In genomic region chr20:61744691-61745396, GRCh38 we compare ENCODE assay signal across 19 cellular contexts.
DNase-seq lines count a peak whose midpoint lies in the region; ATAC-seq and TF ChIP-seq lines count a peak whose summit lies in the region.
"Had no signal": no experiment of that assay in that cellular context is flagged by ENCODE, and none has a peak within 500 bp of the region (broad histone marks: within the 10 kb centered on the region; RNA-seq: fewer than 3 reads in every experiment).

No MANE protein-coding gene starts in this region.

- DNase-seq in left cardiac atrium (peak; percentile 7), left ventricle myocardium inferior (no peak), astrocyte of the spinal cord (ENCODE audit: low read depth, low spot score) (peak; percentile 57), islet precursor cell (peak; percentile 74), H7 (no peak), GM20000 (ENCODE audit: low spot score) (no peak)
- no peak for DNase-seq in stimulated activated effector memory CD8-positive, alpha-beta T cell treated with anti-CD3 and anti-CD28 coated beads, Interleukin-12 subunit alpha, Interleukin-12 subunit beta, amount 100 ng/mL, for 72 hours (ENCODE audit: low spot score in 2 of 2)
- DNase-seq: activated CD4-positive, alpha-beta T cell treated with anti-CD3 and anti-CD28 coated beads for 1 hour; activated CD8-positive, alpha-beta memory T cell treated with anti-CD3 and anti-CD28 coated beads, Interleukin-2, amount 50 U/mL, for 48 hours; NCI-H187; Peyer's patch; small intestine; uterus had no signal

- no peak overlapping the region for H3K27ac Mint-ChIP-seq in stimulated activated effector memory CD8-positive, alpha-beta T cell treated with anti-CD3 and anti-CD28 coated beads, Interleukin-12 subunit alpha, Interleukin-12 subunit beta, amount 100 ng/mL, for 72 hours
- H3K27ac Mint-ChIP-seq: activated naive CD4-positive, alpha-beta T cell treated with anti-CD3 and anti-CD28 coated beads, Interleukin-2, amount 50 U/mL, for 72 hours; stimulated activated naive CD8-positive, alpha-beta T cell treated with anti-CD3 and anti-CD28 coated beads, Interleukin-15, Interleukin-2, amounts not matched to agents 100 ng/mL and 50 ng/mL, for 24 hours; T-helper 1 cell treated with Interleukin-12 subunit alpha and Interleukin-12 subunit beta and Interleukin-4 antibody, amounts not matched to agents 30 μg/mL and 1 μg/mL, for 36 hours had no signal

- no peak overlapping the region for H3K27ac ChIP-seq in left ventricle myocardium inferior (replicated peaks)
- H3K27ac ChIP-seq: coronary artery, Peyer's patch, uterus had no signal

- H3K4me3 ChIP-seq in left ventricle myocardium inferior (no peak overlapping the region), astrocyte of the spinal cord (ENCODE audit: low read depth, low read length) (no peak overlapping the region), H7 (ENCODE audit: insufficient read depth, low read depth, low read length) (no peak overlapping the region)
- H3K4me3 ChIP-seq: coronary artery, GM23338, Peyer's patch, uterus had no signal

- intact Hi-C loops in left cardiac atrium (cut with DNase I) (no loop called here), left ventricle myocardium inferior (cut with micrococcal nuclease) (no loop called here)

- peaks cover 34% of the 10 kb centered on the region for H3K27me3 ChIP-seq in left ventricle myocardium inferior (ENCODE audit: low read depth)
- H3K27me3 ChIP-seq in H7 (ENCODE audit: control insufficient read depth, insufficient read depth, low read length): no peaks in the 10 kb centered on the region
- H3K27me3 ChIP-seq: Peyer's patch, uterus had no signal

- no peaks in the 10 kb centered on the region for H3K4me1 Mint-ChIP-seq in stimulated activated effector memory CD8-positive, alpha-beta T cell treated with anti-CD3 and anti-CD28 coated beads, Interleukin-12 subunit alpha, Interleukin-12 subunit beta, amount 100 ng/mL, for 72 hours
- H3K4me1 Mint-ChIP-seq: GM23338 had no signal

- in situ Hi-C loops in astrocyte of the spinal cord (cut with HindIII; ENCODE audit: low sequenced_read_pairs): no loop called here

- TF ChIP-seq CTCF in left ventricle myocardium inferior (IDR thresholded peaks at IDR 0.05; ENCODE audit: borderline replicate concordance) (no peak), astrocyte of the spinal cord (IDR thresholded peaks at IDR 0.05; ENCODE audit: low read depth, low read length) (no peak), GM20000 (IDR thresholded peaks at IDR 0.05; ENCODE audit: extremely low read depth, missing control alignments) (no peak)

- H3K4me1 ChIP-seq in left ventricle myocardium inferior: no peaks in the 10 kb centered on the region
- H3K4me1 ChIP-seq: Peyer's patch, uterus had no signal

- H3K36me3 ChIP-seq in left ventricle myocardium inferior (no peaks in the 10 kb centered on the region), H7 (replicated peaks; ENCODE audit: control insufficient read depth, insufficient read depth, low read length) (no peaks in the 10 kb centered on the region)
- H3K36me3 ChIP-seq: Peyer's patch, uterus had no signal

- peaks cover 4% of the 10 kb centered on the region for H3K9me3 Mint-ChIP-seq in stimulated activated effector memory CD8-positive, alpha-beta T cell treated with anti-CD3 and anti-CD28 coated beads, Interleukin-12 subunit alpha, Interleukin-12 subunit beta, amount 100 ng/mL, for 72 hours

- H3K36me3 Mint-ChIP-seq in stimulated activated effector memory CD8-positive, alpha-beta T cell treated with anti-CD3 and anti-CD28 coated beads, Interleukin-12 subunit alpha, Interleukin-12 subunit beta, amount 100 ng/mL, for 72 hours: no peaks in the 10 kb centered on the region

- no peak overlapping the region for H3K4me3 Mint-ChIP-seq in stimulated activated effector memory CD8-positive, alpha-beta T cell treated with anti-CD3 and anti-CD28 coated beads, Interleukin-12 subunit alpha, Interleukin-12 subunit beta, amount 100 ng/mL, for 72 hours
- H3K4me3 Mint-ChIP-seq: GM23338; stimulated activated naive CD8-positive, alpha-beta T cell treated with anti-CD3 and anti-CD28 coated beads, Interleukin-15, Interleukin-2, amounts not matched to agents 100 ng/mL and 50 ng/mL, for 24 hours; T-helper 1 cell treated with Interleukin-12 subunit alpha and Interleukin-12 subunit beta and Interleukin-4 antibody, amounts not matched to agents 30 μg/mL and 1 μg/mL, for 36 hours had no signal

- ATAC-seq in left cardiac atrium (no peak), GM18519 (IDR thresholded peaks at IDR 0.05; ENCODE audit: low FRiP score, unreplicated experiment) (no peak)
- ATAC-seq in stimulated activated effector memory CD8-positive, alpha-beta T cell treated with anti-CD3 and anti-CD28 coated beads, Interleukin-12 subunit alpha, Interleukin-12 subunit beta, amount 100 ng/mL, for 72 hours: no peak
- ATAC-seq: activated naive CD4-positive, alpha-beta T cell treated with anti-CD3 and anti-CD28 coated beads, Interleukin-2, amount 50 U/mL, for 72 hours; GM23338 had no signal

- H3K9me3 ChIP-seq in left ventricle myocardium inferior (replicated peaks): peaks cover 20% of the 10 kb centered on the region
- H3K9me3 ChIP-seq: Peyer's patch, uterus had no signal

Comparison
In these comparisons a context has a peak if more than half of its experiments do, and no peak if none do; other contexts are left out.
1. DNase-seq: peak in left cardiac atrium (single experiment), astrocyte of the spinal cord (single experiment) and islet precursor cell (single experiment); none in left ventricle myocardium inferior (single experiment), H7 (single experiment), stimulated activated effector memory CD8-positive, alpha-beta T cell treated with anti-CD3 and anti-CD28 coated beads, Interleukin-12 subunit alpha, Interleukin-12 subunit beta, amount 100 ng/mL, for 72 hours (0 of 2) and GM20000 (single experiment).